8 cellular contexts compared by ENCODE assay signal in the genomic region with DNA sequence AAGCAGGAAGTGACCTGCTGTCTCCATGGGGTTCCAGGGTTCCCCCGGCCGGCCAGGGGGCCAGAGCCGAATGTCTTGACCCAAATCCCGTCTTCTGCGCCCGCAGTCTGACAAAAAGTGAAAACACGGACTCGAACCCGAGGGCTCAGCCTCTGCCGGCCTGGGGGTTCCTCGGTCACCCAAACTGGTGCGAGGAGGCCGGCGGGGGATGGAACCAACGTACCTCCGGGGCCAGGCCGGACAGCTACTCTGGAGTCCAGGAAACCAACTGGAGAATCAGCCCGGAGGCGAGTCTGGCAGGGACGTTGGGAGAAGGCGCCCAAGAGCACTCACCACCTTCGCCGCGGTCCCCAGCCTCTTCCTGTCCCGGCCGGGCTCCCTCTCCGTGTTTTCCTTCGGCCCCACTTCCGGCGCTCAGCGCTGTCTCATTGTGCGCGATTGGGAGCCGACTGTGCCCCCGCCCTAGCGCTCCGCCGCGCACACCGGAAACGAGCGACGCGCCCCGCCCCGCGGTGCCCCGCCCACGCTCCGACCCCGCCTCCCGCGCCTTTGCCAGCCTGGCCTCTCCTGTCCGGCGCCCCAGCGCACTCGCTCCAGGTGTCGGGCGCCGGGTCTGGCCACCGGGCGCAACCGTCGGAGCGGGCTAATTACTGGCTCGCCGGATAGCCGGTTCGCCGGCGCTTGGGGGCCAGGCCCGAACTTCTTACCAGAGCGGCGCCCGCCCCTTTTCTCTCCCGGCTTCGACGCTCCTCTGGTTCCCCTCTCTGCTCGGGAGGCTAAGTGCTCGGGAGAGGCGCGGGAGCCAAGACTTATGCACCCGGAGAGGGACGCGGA. TPM values are rescaled to one million over a fixed set of nuclear protein-coding genes. Genes with fewer than 3 reads are reported as not detected.
DNase-seq lines count a peak whose midpoint lies in the region; ATAC-seq, FAIRE-seq and TF ChIP-seq lines count a peak whose summit lies in the region.

A gene with protein sequence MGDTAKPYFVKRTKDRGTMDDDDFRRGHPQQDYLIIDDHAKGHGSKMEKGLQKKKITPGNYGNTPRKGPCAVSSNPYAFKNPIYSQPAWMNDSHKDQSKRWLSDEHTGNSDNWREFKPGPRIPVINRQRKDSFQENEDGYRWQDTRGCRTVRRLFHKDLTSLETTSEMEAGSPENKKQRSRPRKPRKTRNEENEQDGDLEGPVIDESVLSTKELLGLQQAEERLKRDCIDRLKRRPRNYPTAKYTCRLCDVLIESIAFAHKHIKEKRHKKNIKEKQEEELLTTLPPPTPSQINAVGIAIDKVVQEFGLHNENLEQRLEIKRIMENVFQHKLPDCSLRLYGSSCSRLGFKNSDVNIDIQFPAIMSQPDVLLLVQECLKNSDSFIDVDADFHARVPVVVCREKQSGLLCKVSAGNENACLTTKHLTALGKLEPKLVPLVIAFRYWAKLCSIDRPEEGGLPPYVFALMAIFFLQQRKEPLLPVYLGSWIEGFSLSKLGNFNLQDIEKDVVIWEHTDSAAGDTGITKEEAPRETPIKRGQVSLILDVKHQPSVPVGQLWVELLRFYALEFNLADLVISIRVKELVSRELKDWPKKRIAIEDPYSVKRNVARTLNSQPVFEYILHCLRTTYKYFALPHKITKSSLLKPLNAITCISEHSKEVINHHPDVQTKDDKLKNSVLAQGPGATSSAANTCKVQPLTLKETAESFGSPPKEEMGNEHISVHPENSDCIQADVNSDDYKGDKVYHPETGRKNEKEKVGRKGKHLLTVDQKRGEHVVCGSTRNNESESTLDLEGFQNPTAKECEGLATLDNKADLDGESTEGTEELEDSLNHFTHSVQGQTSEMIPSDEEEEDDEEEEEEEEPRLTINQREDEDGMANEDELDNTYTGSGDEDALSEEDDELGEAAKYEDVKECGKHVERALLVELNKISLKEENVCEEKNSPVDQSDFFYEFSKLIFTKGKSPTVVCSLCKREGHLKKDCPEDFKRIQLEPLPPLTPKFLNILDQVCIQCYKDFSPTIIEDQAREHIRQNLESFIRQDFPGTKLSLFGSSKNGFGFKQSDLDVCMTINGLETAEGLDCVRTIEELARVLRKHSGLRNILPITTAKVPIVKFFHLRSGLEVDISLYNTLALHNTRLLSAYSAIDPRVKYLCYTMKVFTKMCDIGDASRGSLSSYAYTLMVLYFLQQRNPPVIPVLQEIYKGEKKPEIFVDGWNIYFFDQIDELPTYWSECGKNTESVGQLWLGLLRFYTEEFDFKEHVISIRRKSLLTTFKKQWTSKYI (N-terminal part only) (minus strand): TSS at position 363 of the 834 bp plus-strand sequence. CDS start 1,211 bp downstream, outside the sequence.

- no peaks in the 10 kb centered on the region for H3K79me1 ChIP-seq in H1 (ENCODE audit: low read depth, low read length)
- peaks cover 2% of the 10 kb centered on the region for H3K79me1 ChIP-seq in mesenchymal stem cell (replicated peaks; ENCODE audit: low read length, poor library complexity, severe bottlenecking)

- H3K36me3 ChIP-seq in H1 (ENCODE audit: control insufficient read depth in 2 of 4, insufficient read depth in 4 of 4, low read length in 3 of 4) (peaks cover 0 to 11% (median 3%) of the 10 kb centered on the region in 4 experiments; a peak in 3 of 8 replicates), mesenchymal stem cell (ENCODE audit: control insufficient read depth in 1 of 2, insufficient read depth in 2 of 2, low read depth in 1 of 2, low read length in 2 of 2) (peaks cover 5 to 22% of the 10 kb centered on the region in 2 experiments)

- H4K20me1 ChIP-seq in H1 (replicated peaks in 1 of 2; ENCODE audit: control insufficient read depth in 1 of 2, insufficient read depth in 2 of 2, low read length in 2 of 2), result no peaks in the 10 kb centered on the region

- H3K23ac ChIP-seq in H1 (ENCODE audit: insufficient read length) (no peak within 1 kb of the TSS), mesenchymal stem cell (ENCODE audit: low read length in 2 of 2) (peak within 1 kb of the TSS in 1 of 2 experiments; percentile 79)

- no peaks in the 10 kb centered on the region for H3K23me2 ChIP-seq in H1 (ENCODE audit: low read depth, low read length)

- H2BK20ac ChIP-seq in H1 (ENCODE audit: low read length), result no peak within 1 kb of the TSS

- H3K4ac ChIP-seq in H1 (replicated peaks; ENCODE audit: insufficient read length, low read depth, low read length), result peak within 1 kb of the TSS; percentile 7
- H3K4ac ChIP-seq in mesenchymal stem cell (ENCODE audit: low read depth in 1 of 2, low read length in 2 of 2), result peak within 1 kb of the TSS; percentile 54 to 81

- no peak for TF ChIP-seq CTCF in H1 (IDR thresholded peaks at IDR 0.05; ENCODE audit: control extremely low read depth in 1 of 3, insufficient read depth in 1 of 3, low read depth in 1 of 3, low read length in 3 of 3)

- H3K56ac ChIP-seq in H1 (replicated peaks; ENCODE audit: insufficient read length, low read depth, low read length), result peak within 1 kb of the TSS; percentile 83

- peak within 1 kb of the TSS; percentile 79 for H4K5ac ChIP-seq in H1 (ENCODE audit: insufficient read length, low read depth, low read length)

- H2BK5ac ChIP-seq in H1 (ENCODE audit: low read depth, low read length) (peak within 1 kb of the TSS; percentile 57), mesenchymal stem cell (ENCODE audit: low read depth, low read length, poor library complexity, severe bottlenecking) (peak within 1 kb of the TSS; percentile 66)

- H3K9me3 ChIP-seq in H1 (ENCODE audit: insufficient read depth in 2 of 2, low read depth in 1 of 2, low read length in 1 of 2) (no peaks in the 10 kb centered on the region), mesenchymal stem cell (ENCODE audit: control insufficient read depth, low read length) (no peaks in the 10 kb centered on the region)

- H2AFZ ChIP-seq in H1 (ENCODE audit: low read length), result peak within 1 kb of the TSS; percentile 54
- H2AFZ ChIP-seq in mesenchymal stem cell (ENCODE audit: low read depth, low read length), result peak within 1 kb of the TSS; percentile 62

- H4K91ac ChIP-seq in H1 (replicated peaks; ENCODE audit: insufficient read length, low read length), result peak within 1 kb of the TSS; percentile 27
- H4K91ac ChIP-seq in mesenchymal stem cell (ENCODE audit: low read length), result peak within 1 kb of the TSS; percentile 83

- ATAC-seq in GM21367 (IDR thresholded peaks at IDR 0.05; ENCODE audit: unreplicated experiment), result peak; percentile 68

- H3K14ac ChIP-seq in H1 (ENCODE audit: insufficient read length), result no peak within 1 kb of the TSS
- peak within 1 kb of the TSS in 1 of 2 experiments; percentile 94 for H3K14ac ChIP-seq in mesenchymal stem cell (ENCODE audit: low read length in 2 of 2)

- H3K9ac ChIP-seq in H1 (replicated peaks in 1 of 4; ENCODE audit: extremely low read depth in 1 of 4, low read depth in 3 of 4, low read length in 3 of 4) (peak within 1 kb of the TSS; percentile 37 to 85 (median 66)), mesenchymal stem cell (ENCODE audit: low read length) (peak within 1 kb of the TSS; percentile 97)

- no peak for TF ChIP-seq RAD21 in H1 (IDR thresholded peaks at IDR 0.05 in 1 of 2, conservative IDR thresholded peaks at IDR 0.05 in 1 of 2; ENCODE audit: low read depth in 2 of 2, low read length in 2 of 2)

- H2BK15ac ChIP-seq in H1 (ENCODE audit: low read length) (no peak within 1 kb of the TSS), mesenchymal stem cell (ENCODE audit: low read depth, poor library complexity, severe bottlenecking) (peak within 1 kb of the TSS; percentile 84)

- H3K4me3 ChIP-seq in H1 (ENCODE audit: extremely low read depth in 1 of 4, insufficient read depth in 2 of 4, low read depth in 3 of 4, low read length in 4 of 4) (peak within 1 kb of the TSS; percentile 95 to 99 (median 98)), mesenchymal stem cell (ENCODE audit: insufficient read depth in 1 of 2, low read depth in 1 of 2, low read length in 2 of 2) (peak within 1 kb of the TSS; percentile 73 to 98)

- POLR2A ChIA-PET in H1 (lab: Charles Lee; ENCODE audit: partially characterized antibody), result interaction anchor here (0.8 to 1.5 kb wide), 3 partner anchors 14 to 56 kb away, joined by 3 read pairs; no protein-coding TSS in a partner anchor

- peaks cover 0 to 40% of the 10 kb centered on the region in 2 experiments; a peak in 2 of 4 replicates for H3K79me2 ChIP-seq in H1 (ENCODE audit: control insufficient read depth in 1 of 2, insufficient read depth in 2 of 2, low read length in 2 of 2)

- peak; percentile 95 for DNase-seq in COR-L47 (lab: John Stamatoyannopoulos, UW)
- peak; percentile 95 for DNase-seq in HT1080 (ENCODE audit: low read depth)
- peak; percentile 74 for DNase-seq in NOMO-1 treated with dmso at 0.1 percent for 144 hours (lab: John Stamatoyannopoulos, UW; ENCODE audit: unreplicated experiment)
- peak; percentile 91 to 98 (median 94) for DNase-seq in activated CD8-positive, alpha-beta memory T cell treated with anti-CD3 and anti-CD28 coated beads for 48 hours (ENCODE audit: low read depth in 2 of 3, low spot score in 2 of 3)
- DNase-seq in H1 (ENCODE audit: low read depth in 1 of 2, low spot score in 2 of 2), result peak; percentile 82 to 99
- DNase-seq in mesenchymal stem cell, result peak; percentile 97
- peak; percentile 85 for DNase-seq in stimulated activated CD8-positive, alpha-beta memory T cell treated with anti-CD3 and anti-CD28 coated beads, Interleukin-12 subunit alpha, Interleukin-12 subunit beta, amount 100 ng/mL, for 24 hours (ENCODE audit: extremely low read depth)

- TF ChIP-seq EP300 in H1 (IDR thresholded peaks at IDR 0.05; ENCODE audit: borderline replicate concordance in 1 of 2, low read depth in 2 of 2, low read length in 2 of 2), result peak in 1 of 2 experiments; percentile 38; a peak in 1 of 3 replicates

- CTCF ChIA-PET in H1 (lab: Charles Lee; ENCODE audit: partially characterized antibody), result no interaction called here

- H3K18ac ChIP-seq in H1 (ENCODE audit: extremely low read depth, low read length), result peak within 1 kb of the TSS; percentile 93
- peak within 1 kb of the TSS; percentile 65 to 97 for H3K18ac ChIP-seq in mesenchymal stem cell (ENCODE audit: low read depth in 1 of 2, low read length in 2 of 2)

- H3K4me2 ChIP-seq in H1 (ENCODE audit: insufficient read depth in 1 of 2, low read depth in 2 of 2, low read length in 2 of 2), result peak within 1 kb of the TSS; percentile 62 to 76
- peak within 1 kb of the TSS; percentile 75 for H3K4me2 ChIP-seq in mesenchymal stem cell (ENCODE audit: low read length, poor library complexity, severe bottlenecking)

- H3K27ac ChIP-seq in H1 (ENCODE audit: low read depth, low read length) (peak within 1 kb of the TSS; percentile 75), mesenchymal stem cell (ENCODE audit: low read length, poor library complexity, severe bottlenecking) (peak within 1 kb of the TSS; percentile 95)

- H3K4me1 ChIP-seq in H1 (replicated peaks in 1 of 4; ENCODE audit: control insufficient read depth in 3 of 4, insufficient read depth in 4 of 4, low read length in 3 of 4) (peaks cover 0 to 3% (median 1%) of the 10 kb centered on the region in 4 experiments; a peak in 2 of 7 replicates), mesenchymal stem cell (ENCODE audit: control insufficient read depth, insufficient read depth, low read depth, low read length) (peaks cover 3% of the 10 kb centered on the region)

- WGBS in H1 (ENCODE audit: extremely low coverage in 1 of 2, insufficient coverage in 1 of 2, insufficient read length in 1 of 2, insufficient replicate concordance in 2 of 2, low coverage in 1 of 2, low lambda C conversion rate in 2 of 2, missing lambda C conversion rate in 1 of 2), 2 experiments, result 1% methylated on average over 55 of the region's 85 CpGs; no CpG with 5 or more reads in 1 of the 2 experiments
- WGBS in mesenchymal stem cell, result under 1% methylated on average over 83 of the region's 85 CpGs

- FAIRE-seq in H1 (lab: Jason Lieb, UNC), result no peak

- H2BK120ac ChIP-seq in H1 (replicated peaks; ENCODE audit: low read depth, low read length), result no peak within 1 kb of the TSS
- H2BK120ac ChIP-seq in mesenchymal stem cell (ENCODE audit: low read depth, low read length), result peak within 1 kb of the TSS; percentile 71

- H2BK12ac ChIP-seq in H1 (ENCODE audit: low read depth, low read length), result peak within 1 kb of the TSS; percentile 50; the same call in 1 of the 2 replicates
- H2BK12ac ChIP-seq in mesenchymal stem cell (ENCODE audit: low read length in 2 of 2), result no peak within 1 kb of the TSS

- H3K27me3 ChIP-seq in H1 (replicated peaks in 1 of 4; ENCODE audit: control insufficient read depth in 3 of 4, extremely low read depth in 1 of 4, insufficient read depth in 3 of 4, low read length in 3 of 4), result peaks cover 0 to 3% (median 0%) of the 10 kb centered on the region in 4 experiments; a peak in 1 of 7 replicates
- no peaks in the 10 kb centered on the region for H3K27me3 ChIP-seq in mesenchymal stem cell (ENCODE audit: control insufficient read depth in 1 of 2, insufficient read depth in 1 of 2, low read length in 2 of 2)

- no peak within 1 kb of the TSS for H2AK5ac ChIP-seq in H1 (ENCODE audit: low read depth, low read length)
- no peak within 1 kb of the TSS for H2AK5ac ChIP-seq in mesenchymal stem cell (ENCODE audit: low read length, severe bottlenecking)

- peak within 1 kb of the TSS; percentile 83; the same call in 1 of the 2 replicates for H4K8ac ChIP-seq in H1 (ENCODE audit: extremely low read depth, insufficient read depth, low read length)
- peak within 1 kb of the TSS; percentile 87 for H4K8ac ChIP-seq in mesenchymal stem cell (ENCODE audit: low read length)

- TF ChIP-seq POLR2A in H1 (IDR thresholded peaks at IDR 0.05; ENCODE audit: control extremely low read depth in 1 of 2, low read depth in 2 of 2, low read length in 2 of 2), result peak in 1 of 2 experiments; percentile 81; a peak in 2 of 3 replicates

RNA-seq across cellular contexts. Expression of the gene that starts here (rescaled TPM):
- 11.5 and 12.8 TPM in 2 replicates for total RNA-seq in HT1080 (2014; rRNA removed; shearing (Covaris generic))
- polyA plus RNA-seq in HT1080 (2015; cell fraction: cytosol; rRNA removed), result 12.7 and 14.7 TPM in 2 replicates
- 34.5 and 41.0 TPM in 2 replicates for polyA plus RNA-seq in HT1080 (2015; cell fraction: nucleus; rRNA removed)
- total RNA-seq in H1 (2021; fragmentation: NEBNext Ultra II Directional; extraction: Animal tissue kit (Norgen Biotek cat#: 25700)), result 19.3 and 21.5 TPM in 2 replicates
- polyA plus RNA-seq in H1 (2011; rRNA removed), result 2.9 and 4.8 TPM in 2 replicates
- polyA plus RNA-seq in H1 (2011; cell fraction: cytosol; rRNA removed), result 7.8 TPM
- 5.1 TPM for polyA plus RNA-seq in H1 (2011; cell fraction: nucleus; rRNA removed)
- polyA plus RNA-seq in H1 (2012, experiment 1 of 2), result 8.0 to 24.8 TPM (median 11.8 TPM) in 4 replicates
- polyA plus RNA-seq in H1 (2012, experiment 2 of 2), result 0.56 TPM
- 13.8 TPM for polyA plus RNA-seq in H1 (2013, experiment 1 of 2)
- 13.6 TPM for polyA plus RNA-seq in H1 (2013, experiment 2 of 2)
- polyA minus RNA-seq in H1 (2011; rRNA and poly(A)+ RNA removed), result 15.1 and 34.6 TPM in 2 replicates
- polyA minus RNA-seq in H1 (2011; cell fraction: cytosol; rRNA and poly(A)+ RNA removed), result 14.1 TPM
- 48.5 TPM for polyA minus RNA-seq in H1 (2011; cell fraction: nucleus; rRNA and poly(A)+ RNA removed)
- 17.0 TPM for polyA plus RNA-seq in mesenchymal stem cell (2013, experiment 1 of 2)
- polyA plus RNA-seq in mesenchymal stem cell (2013, experiment 2 of 2), result 15.7 TPM

Comparison
In these comparisons a context has a peak if more than half of its experiments do, and no peak if none do; other contexts are left out.
1. Peak in every context shown above with its lines: DNase-seq, ATAC-seq, H3K4me3 ChIP-seq and H3K27ac ChIP-seq.